Comparison of ENCODE assay signal across 1 cellular context in the genomic region with DNA sequence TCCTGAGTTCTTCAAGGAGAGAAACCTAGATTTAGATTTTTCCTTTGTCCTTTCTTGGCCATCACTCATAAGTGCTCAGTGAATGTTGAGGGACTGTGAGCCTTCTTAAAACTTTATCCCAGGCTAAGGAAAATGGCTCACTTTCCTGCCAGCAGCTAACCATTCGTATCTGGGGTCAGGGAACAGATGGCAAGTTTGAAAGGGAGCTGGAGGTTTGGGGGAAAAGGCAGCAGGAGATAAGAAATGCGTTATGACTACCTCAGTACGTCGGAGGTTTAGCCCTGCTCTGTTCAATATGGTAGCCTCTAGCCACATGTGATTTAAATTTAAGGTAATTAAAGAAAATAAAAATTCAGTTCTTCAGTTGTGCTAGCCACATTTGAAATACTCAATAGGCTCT.
TF ChIP-seq lines count a peak whose summit lies in the region.

No MANE protein-coding gene starts in this region.

TF ChIP-seq in K562, 482 proteins besides CTCF, POLR2A, EP300 and RAD21 (continued from another document and continues in another):
- TF ChIP-seq, protein P1, sequence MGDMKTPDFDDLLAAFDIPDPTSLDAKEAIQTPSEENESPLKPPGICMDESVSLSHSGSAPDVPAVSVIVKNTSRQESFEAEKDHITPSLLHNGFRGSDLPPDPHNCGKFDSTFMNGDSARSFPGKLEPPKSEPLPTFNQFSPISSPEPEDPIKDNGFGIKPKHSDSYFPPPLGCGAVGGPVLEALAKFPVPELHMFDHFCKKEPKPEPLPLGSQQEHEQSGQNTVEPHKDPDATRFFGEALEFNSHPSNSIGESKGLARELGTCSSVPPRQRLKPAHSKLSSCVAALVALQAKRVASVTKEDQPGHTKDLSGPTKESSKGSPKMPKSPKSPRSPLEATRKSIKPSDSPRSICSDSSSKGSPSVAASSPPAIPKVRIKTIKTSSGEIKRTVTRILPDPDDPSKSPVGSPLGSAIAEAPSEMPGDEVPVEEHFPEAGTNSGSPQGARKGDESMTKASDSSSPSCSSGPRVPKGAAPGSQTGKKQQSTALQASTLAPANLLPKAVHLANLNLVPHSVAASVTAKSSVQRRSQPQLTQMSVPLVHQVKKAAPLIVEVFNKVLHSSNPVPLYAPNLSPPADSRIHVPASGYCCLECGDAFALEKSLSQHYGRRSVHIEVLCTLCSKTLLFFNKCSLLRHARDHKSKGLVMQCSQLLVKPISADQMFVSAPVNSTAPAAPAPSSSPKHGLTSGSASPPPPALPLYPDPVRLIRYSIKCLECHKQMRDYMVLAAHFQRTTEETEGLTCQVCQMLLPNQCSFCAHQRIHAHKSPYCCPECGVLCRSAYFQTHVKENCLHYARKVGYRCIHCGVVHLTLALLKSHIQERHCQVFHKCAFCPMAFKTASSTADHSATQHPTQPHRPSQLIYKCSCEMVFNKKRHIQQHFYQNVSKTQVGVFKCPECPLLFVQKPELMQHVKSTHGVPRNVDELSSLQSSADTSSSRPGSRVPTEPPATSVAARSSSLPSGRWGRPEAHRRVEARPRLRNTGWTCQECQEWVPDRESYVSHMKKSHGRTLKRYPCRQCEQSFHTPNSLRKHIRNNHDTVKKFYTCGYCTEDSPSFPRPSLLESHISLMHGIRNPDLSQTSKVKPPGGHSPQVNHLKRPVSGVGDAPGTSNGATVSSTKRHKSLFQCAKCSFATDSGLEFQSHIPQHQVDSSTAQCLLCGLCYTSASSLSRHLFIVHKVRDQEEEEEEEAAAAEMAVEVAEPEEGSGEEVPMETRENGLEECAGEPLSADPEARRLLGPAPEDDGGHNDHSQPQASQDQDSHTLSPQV (IDR thresholded peaks at IDR 0.05), result peak; percentile 58
- no peak for TF ChIP-seq PTBP1 (IDR thresholded peaks at IDR 0.05; ENCODE audit: low read depth, low read length)
- no peak for TF ChIP-seq BRF1 (IDR thresholded peaks at IDR 0.05; ENCODE audit: borderline replicate concordance, extremely low read depth, insufficient read length)
- TF ChIP-seq, protein P2, sequence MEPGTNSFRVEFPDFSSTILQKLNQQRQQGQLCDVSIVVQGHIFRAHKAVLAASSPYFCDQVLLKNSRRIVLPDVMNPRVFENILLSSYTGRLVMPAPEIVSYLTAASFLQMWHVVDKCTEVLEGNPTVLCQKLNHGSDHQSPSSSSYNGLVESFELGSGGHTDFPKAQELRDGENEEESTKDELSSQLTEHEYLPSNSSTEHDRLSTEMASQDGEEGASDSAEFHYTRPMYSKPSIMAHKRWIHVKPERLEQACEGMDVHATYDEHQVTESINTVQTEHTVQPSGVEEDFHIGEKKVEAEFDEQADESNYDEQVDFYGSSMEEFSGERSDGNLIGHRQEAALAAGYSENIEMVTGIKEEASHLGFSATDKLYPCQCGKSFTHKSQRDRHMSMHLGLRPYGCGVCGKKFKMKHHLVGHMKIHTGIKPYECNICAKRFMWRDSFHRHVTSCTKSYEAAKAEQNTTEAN (CRISPR knock-in tag; IDR thresholded peaks at IDR 0.05), result no peak
- TF ChIP-seq NONO (IDR thresholded peaks at IDR 0.05; ENCODE audit: low read depth in 2 of 2, low read length in 1 of 2), result no peak
- no peak for TF ChIP-seq SP2 (IDR thresholded peaks at IDR 0.05; ENCODE audit: extremely low read depth, low read depth, low read length, poor library complexity, severe bottlenecking)
- no peak for TF ChIP-seq RBM34 (IDR thresholded peaks at IDR 0.05; ENCODE audit: borderline replicate concordance, insufficient read depth, low read length)
- peak; percentile 92 for TF ChIP-seq CBFA2T2 (conservative IDR thresholded peaks at IDR 0.05)
- TF ChIP-seq HEY1 (CRISPR knock-in tag; IDR thresholded peaks at IDR 0.05; ENCODE audit: borderline replicate concordance), result no peak
- no peak for TF ChIP-seq PHB2 (IDR thresholded peaks at IDR 0.05; ENCODE audit: low read depth)
- no peak for TF ChIP-seq NR2C1 (IDR thresholded peaks at IDR 0.05)
- peak; percentile 46; the same call in 1 of the 2 replicates for TF ChIP-seq NR2C1 (tag; IDR thresholded peaks at IDR 0.05)
- TF ChIP-seq, protein P3, sequence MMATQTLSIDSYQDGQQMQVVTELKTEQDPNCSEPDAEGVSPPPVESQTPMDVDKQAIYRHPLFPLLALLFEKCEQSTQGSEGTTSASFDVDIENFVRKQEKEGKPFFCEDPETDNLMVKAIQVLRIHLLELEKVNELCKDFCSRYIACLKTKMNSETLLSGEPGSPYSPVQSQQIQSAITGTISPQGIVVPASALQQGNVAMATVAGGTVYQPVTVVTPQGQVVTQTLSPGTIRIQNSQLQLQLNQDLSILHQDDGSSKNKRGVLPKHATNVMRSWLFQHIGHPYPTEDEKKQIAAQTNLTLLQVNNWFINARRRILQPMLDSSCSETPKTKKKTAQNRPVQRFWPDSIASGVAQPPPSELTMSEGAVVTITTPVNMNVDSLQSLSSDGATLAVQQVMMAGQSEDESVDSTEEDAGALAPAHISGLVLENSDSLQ (IDR thresholded peaks at IDR 0.05), result peak; percentile 17; the same call in 1 of the 2 replicates
- TF ChIP-seq PHB (CRISPR knock-in tag; IDR thresholded peaks at IDR 0.05), result no peak
- TF ChIP-seq, protein P4, sequence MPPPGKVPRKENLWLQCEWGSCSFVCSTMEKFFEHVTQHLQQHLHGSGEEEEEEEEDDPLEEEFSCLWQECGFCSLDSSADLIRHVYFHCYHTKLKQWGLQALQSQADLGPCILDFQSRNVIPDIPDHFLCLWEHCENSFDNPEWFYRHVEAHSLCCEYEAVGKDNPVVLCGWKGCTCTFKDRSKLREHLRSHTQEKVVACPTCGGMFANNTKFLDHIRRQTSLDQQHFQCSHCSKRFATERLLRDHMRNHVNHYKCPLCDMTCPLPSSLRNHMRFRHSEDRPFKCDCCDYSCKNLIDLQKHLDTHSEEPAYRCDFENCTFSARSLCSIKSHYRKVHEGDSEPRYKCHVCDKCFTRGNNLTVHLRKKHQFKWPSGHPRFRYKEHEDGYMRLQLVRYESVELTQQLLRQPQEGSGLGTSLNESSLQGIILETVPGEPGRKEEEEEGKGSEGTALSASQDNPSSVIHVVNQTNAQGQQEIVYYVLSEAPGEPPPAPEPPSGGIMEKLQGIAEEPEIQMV (tag; conservative IDR thresholded peaks at IDR 0.05; ENCODE audit: low read depth), result no peak
- no peak for TF ChIP-seq YY1 (IDR thresholded peaks at IDR 0.05; ENCODE audit: borderline replicate concordance in 1 of 3, control insufficient read depth in 1 of 3, extremely low read depth in 1 of 3, insufficient read depth in 3 of 3, insufficient read length in 1 of 3, insufficient replicate concordance in 2 of 3, low read depth in 1 of 3, low read length in 2 of 3)
- no peak for TF ChIP-seq PHF20 (IDR thresholded peaks at IDR 0.05; ENCODE audit: partially characterized antibody)
- no peak for TF ChIP-seq STAG1 (CRISPR knock-in tag; IDR thresholded peaks at IDR 0.05; ENCODE audit: borderline replicate concordance)
- peak; percentile 44 for TF ChIP-seq SMAD4 (CRISPR knock-in tag; conservative IDR thresholded peaks at IDR 0.05)
- TF ChIP-seq, protein P5, sequence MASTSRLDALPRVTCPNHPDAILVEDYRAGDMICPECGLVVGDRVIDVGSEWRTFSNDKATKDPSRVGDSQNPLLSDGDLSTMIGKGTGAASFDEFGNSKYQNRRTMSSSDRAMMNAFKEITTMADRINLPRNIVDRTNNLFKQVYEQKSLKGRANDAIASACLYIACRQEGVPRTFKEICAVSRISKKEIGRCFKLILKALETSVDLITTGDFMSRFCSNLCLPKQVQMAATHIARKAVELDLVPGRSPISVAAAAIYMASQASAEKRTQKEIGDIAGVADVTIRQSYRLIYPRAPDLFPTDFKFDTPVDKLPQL (IDR thresholded peaks at IDR 0.05; ENCODE audit: extremely low read depth, insufficient read length), result no peak
- TF ChIP-seq, protein P6, sequence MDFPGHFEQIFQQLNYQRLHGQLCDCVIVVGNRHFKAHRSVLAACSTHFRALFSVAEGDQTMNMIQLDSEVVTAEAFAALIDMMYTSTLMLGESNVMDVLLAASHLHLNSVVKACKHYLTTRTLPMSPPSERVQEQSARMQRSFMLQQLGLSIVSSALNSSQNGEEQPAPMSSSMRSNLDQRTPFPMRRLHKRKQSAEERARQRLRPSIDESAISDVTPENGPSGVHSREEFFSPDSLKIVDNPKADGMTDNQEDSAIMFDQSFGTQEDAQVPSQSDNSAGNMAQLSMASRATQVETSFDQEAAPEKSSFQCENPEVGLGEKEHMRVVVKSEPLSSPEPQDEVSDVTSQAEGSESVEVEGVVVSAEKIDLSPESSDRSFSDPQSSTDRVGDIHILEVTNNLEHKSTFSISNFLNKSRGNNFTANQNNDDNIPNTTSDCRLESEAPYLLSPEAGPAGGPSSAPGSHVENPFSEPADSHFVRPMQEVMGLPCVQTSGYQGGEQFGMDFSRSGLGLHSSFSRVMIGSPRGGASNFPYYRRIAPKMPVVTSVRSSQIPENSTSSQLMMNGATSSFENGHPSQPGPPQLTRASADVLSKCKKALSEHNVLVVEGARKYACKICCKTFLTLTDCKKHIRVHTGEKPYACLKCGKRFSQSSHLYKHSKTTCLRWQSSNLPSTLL (IDR thresholded peaks at IDR 0.05), result no peak
- TF ChIP-seq FUS (optimal IDR thresholded peaks at IDR 0.05; ENCODE audit: low read depth, low read length), result no peak
- peak; percentile 17 for TF ChIP-seq TAF1 (IDR thresholded peaks at IDR 0.05; ENCODE audit: control insufficient read depth, extremely low read depth, insufficient read depth, low read length, severe bottlenecking)
- TF ChIP-seq CC2D1A (IDR thresholded peaks at IDR 0.05), result peak; percentile 63; the same call in 1 of the 2 replicates
- TF ChIP-seq ELF2 (CRISPR knock-in tag; IDR thresholded peaks at IDR 0.05), result no peak
- TF ChIP-seq SMARCA5 (IDR thresholded peaks at IDR 0.05), result no peak
- TF ChIP-seq TCF3 (CRISPR knock-in tag; IDR thresholded peaks at IDR 0.05), result peak; percentile 93
- TF ChIP-seq JUN (IDR thresholded peaks at IDR 0.05; ENCODE audit: borderline replicate concordance, low read depth, low read length), result no peak
- TF ChIP-seq JUN (CRISPR knock-in tag; IDR thresholded peaks at IDR 0.05; ENCODE audit: borderline replicate concordance), result no peak
- TF ChIP-seq TAL1 (IDR thresholded peaks at IDR 0.05), result peak; percentile 91
- TF ChIP-seq, protein P7, sequence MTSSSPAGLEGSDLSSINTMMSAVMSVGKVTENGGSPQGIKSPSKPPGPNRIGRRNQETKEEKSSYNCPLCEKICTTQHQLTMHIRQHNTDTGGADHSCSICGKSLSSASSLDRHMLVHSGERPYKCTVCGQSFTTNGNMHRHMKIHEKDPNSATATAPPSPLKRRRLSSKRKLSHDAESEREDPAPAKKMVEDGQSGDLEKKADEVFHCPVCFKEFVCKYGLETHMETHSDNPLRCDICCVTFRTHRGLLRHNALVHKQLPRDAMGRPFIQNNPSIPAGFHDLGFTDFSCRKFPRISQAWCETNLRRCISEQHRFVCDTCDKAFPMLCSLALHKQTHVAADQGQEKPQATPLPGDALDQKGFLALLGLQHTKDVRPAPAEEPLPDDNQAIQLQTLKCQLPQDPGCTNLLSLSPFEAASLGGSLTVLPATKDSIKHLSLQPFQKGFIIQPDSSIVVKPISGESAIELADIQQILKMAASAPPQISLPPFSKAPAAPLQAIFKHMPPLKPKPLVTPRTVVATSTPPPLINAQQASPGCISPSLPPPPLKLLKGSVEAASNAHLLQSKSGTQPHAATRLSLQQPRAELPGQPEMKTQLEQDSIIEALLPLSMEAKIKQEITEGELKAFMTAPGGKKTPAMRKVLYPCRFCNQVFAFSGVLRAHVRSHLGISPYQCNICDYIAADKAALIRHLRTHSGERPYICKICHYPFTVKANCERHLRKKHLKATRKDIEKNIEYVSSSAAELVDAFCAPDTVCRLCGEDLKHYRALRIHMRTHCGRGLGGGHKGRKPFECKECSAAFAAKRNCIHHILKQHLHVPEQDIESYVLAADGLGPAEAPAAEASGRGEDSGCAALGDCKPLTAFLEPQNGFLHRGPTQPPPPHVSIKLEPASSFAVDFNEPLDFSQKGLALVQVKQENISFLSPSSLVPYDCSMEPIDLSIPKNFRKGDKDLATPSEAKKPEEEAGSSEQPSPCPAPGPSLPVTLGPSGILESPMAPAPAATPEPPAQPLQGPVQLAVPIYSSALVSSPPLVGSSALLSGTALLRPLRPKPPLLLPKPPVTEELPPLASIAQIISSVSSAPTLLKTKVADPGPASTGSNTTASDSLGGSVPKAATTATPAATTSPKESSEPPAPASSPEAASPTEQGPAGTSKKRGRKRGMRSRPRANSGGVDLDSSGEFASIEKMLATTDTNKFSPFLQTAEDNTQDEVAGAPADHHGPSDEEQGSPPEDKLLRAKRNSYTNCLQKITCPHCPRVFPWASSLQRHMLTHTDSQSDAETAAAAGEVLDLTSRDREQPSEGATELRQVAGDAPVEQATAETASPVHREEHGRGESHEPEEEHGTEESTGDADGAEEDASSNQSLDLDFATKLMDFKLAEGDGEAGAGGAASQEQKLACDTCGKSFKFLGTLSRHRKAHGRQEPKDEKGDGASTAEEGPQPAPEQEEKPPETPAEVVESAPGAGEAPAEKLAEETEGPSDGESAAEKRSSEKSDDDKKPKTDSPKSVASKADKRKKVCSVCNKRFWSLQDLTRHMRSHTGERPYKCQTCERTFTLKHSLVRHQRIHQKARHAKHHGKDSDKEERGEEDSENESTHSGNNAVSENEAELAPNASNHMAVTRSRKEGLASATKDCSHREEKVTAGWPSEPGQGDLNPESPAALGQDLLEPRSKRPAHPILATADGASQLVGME (CRISPR knock-in tag; IDR thresholded peaks at IDR 0.05), result no peak
- TF ChIP-seq CEBPB (tag; IDR thresholded peaks at IDR 0.05), result no peak
- TF ChIP-seq KAT8 (IDR thresholded peaks at IDR 0.05; ENCODE audit: low read depth), result no peak
- TF ChIP-seq DNMT1 (IDR thresholded peaks at IDR 0.05), result no peak
- TF ChIP-seq, protein P8, sequence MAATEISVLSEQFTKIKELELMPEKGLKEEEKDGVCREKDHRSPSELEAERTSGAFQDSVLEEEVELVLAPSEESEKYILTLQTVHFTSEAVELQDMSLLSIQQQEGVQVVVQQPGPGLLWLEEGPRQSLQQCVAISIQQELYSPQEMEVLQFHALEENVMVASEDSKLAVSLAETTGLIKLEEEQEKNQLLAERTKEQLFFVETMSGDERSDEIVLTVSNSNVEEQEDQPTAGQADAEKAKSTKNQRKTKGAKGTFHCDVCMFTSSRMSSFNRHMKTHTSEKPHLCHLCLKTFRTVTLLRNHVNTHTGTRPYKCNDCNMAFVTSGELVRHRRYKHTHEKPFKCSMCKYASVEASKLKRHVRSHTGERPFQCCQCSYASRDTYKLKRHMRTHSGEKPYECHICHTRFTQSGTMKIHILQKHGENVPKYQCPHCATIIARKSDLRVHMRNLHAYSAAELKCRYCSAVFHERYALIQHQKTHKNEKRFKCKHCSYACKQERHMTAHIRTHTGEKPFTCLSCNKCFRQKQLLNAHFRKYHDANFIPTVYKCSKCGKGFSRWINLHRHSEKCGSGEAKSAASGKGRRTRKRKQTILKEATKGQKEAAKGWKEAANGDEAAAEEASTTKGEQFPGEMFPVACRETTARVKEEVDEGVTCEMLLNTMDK (IDR thresholded peaks at IDR 0.05; ENCODE audit: borderline replicate concordance, insufficient read depth, low read depth, low read length, poor library complexity, severe bottlenecking), result no peak
- TF ChIP-seq BRCA1 (IDR thresholded peaks at IDR 0.05), result no peak
- no peak for TF ChIP-seq BRCA1 (CRISPR knock-in tag; IDR thresholded peaks at IDR 0.05)
